In the genomic region with DNA sequence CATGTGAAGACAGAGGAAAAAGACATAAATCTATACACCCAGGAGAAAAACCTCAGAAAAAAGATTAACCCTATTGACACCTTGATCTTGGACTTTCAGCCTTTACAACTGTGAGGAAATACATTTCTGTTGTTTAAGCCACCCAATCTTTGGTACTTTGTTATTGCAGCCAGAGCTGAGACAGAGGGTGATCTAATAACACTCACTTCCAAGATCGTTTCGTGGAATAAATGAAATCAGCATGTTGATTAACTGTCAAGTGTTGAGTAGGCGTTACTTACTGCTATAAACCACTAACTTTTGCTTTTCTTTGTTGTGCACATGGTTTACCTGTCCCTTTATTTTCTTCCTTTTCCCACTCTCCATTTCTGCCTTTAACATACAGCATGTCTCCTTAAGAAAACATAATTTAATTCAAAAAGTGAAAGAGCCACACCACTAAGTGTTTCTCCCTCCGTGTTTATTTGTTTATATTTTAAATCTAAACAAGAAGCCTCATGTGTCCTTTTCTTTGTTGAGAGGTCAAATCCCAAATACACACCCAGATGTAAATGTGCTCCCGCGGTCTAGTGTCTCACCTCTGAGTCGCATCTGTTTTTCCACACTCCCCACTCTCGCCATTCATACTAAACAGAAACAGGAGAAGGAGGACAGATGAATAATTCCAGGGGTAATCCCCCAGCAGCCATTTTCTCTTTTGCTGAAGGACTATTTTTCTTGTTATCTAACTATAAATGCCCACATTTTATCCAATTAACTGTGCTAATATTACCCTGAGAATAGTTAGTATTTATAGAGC, we compare ENCODE assay signal across 1 cellular context.
TF ChIP-seq lines count a peak whose summit lies in the region.

No MANE protein-coding gene starts in this region.

TF ChIP-seq in endothelial cell of umbilical vein, 7 proteins besides CTCF, POLR2A, EP300 and RAD21 (continued from another document):
- TF ChIP-seq, protein P1, sequence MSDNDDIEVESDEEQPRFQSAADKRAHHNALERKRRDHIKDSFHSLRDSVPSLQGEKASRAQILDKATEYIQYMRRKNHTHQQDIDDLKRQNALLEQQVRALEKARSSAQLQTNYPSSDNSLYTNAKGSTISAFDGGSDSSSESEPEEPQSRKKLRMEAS (IDR thresholded peaks at IDR 0.05; ENCODE audit: insufficient read depth, insufficient read length): no peak
- TF ChIP-seq JUN (IDR thresholded peaks at IDR 0.05; ENCODE audit: borderline replicate concordance, insufficient read depth, insufficient read length, low read depth) (no peak), GATA2 (IDR thresholded peaks at IDR 0.05; ENCODE audit: insufficient read depth, insufficient read length, low read depth, low read length) (no peak)
TF ChIP-seq in endothelial cell of umbilical vein: peak in this region for 0.
